25 cellular contexts compared by ENCODE assay signal in the genomic region with DNA sequence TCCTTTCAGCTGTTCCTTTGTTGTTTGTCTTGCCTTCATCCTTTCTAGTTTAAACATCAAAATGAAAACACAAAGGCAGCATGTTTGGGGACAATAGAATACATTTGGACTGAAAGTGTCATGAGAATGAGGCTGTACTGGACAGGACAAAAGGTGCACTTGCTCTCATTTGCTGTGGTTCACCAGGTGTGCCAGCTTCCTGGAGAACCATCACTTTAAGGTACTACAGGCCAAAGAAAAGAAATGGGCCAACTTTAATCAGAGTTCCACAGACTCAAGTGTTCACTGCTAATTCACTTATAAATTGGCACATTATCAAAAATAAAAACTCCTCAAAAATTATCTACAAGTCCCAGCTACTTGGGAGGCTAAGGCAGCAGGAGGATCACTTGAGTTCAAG. TPM values are rescaled to one million over a fixed set of nuclear protein-coding genes. Genes with fewer than 3 reads are reported as not detected.
DNase-seq lines count a peak whose midpoint lies in the region; ATAC-seq and TF ChIP-seq lines count a peak whose summit lies in the region.
"Had no signal": no experiment of that assay in that cellular context is flagged by ENCODE, and none has a peak within 500 bp of the region (broad histone marks: within the 10 kb centered on the region; RNA-seq: fewer than 3 reads in every experiment).

No MANE protein-coding gene starts in this region.

- H4K20me1 ChIP-seq in MM.1S (ENCODE audit: insufficient read depth, low read length), result no peaks in the 10 kb centered on the region

- H3K27me3 ChIP-seq in MM.1S (replicated peaks; ENCODE audit: insufficient read depth, low read length) (no peaks in the 10 kb centered on the region), left lung (no peaks in the 10 kb centered on the region)
- H3K27me3 ChIP-seq: BE2C had no signal

- DNase-seq in NCI-H146 treated with DMSO at 0.1 percent for 48 hours (lab: John Stamatoyannopoulos, UW; ENCODE audit: unreplicated experiment) (peak; percentile 0), NCI-H146 (lab: John Stamatoyannopoulos, UW) (no peak), MM.1S (peak; percentile 48), left lung (peak in 1 of 2 donors; percentile 35), DMS153 treated with DMSO at 0.1 percent for 48 hours (lab: John Stamatoyannopoulos, UW; ENCODE audit: unreplicated experiment) (no peak)
- DNase-seq: BE2C; CD8-positive, alpha-beta memory T cell; H7; Kasumi-1; MV-4-11; NCI-H1105 treated with DMSO at 0.1 percent for 48 hours; NCI-H1694; NCI-H2081; NCI-H2171 treated with DMSO at 0.1 percent for 48 hours; NCI-H345; NCI-H510A treated with DMSO at 0.1 percent for 48 hours; NCI-H82; NK-92 treated with Interleukin-12 subunit alpha and Interleukin-12 subunit beta, amount 100 ng/mL, for 24 hours; PC-3; SK-N-SH had no signal

- no peak overlapping the region for H2AFZ ChIP-seq in MM.1S (ENCODE audit: low read length)

- H3F3A ChIP-seq in MM.1S (ENCODE audit: insufficient read depth, low read length), result peaks cover 10% of the 10 kb centered on the region; the same call in 1 of the 2 replicates

- H3K9ac ChIP-seq in MM.1S (ENCODE audit: low read length), result no peak overlapping the region
- H3K9ac ChIP-seq: SK-N-SH had no signal

- no peak overlapping the region for H3K27ac ChIP-seq in MM.1S (ENCODE audit: low read length)
- no peak overlapping the region for H3K27ac ChIP-seq in left lung
- peak overlapping the region; percentile 17 for H3K27ac ChIP-seq in temporal lobe (ENCODE audit: low read depth, low read length)
- H3K27ac ChIP-seq: 22Rv1 had no signal

- intact Hi-C loops in left lung (cut with DNase I), result loop anchor here in 1 of 2 donors (10.0 kb wide), 1 partner anchor 58 kb away; a partner anchor contains a TSS

- H3K9me2 ChIP-seq in MM.1S (replicated peaks; ENCODE audit: insufficient read depth, low read length), result no peaks in the 10 kb centered on the region
- H3K9me2 ChIP-seq: SK-N-SH had no signal

- no peaks in the 10 kb centered on the region for H3K79me2 ChIP-seq in MM.1S (ENCODE audit: low read length)

- H3K4me2 ChIP-seq in MM.1S (ENCODE audit: low read depth, low read length), result no peak overlapping the region
- H3K4me2 ChIP-seq: SK-N-SH had no signal

- H3K4me1 ChIP-seq in MM.1S (ENCODE audit: low read length) (peaks cover 6% of the 10 kb centered on the region; the same call in 1 of the 2 replicates), left lung (no peaks in the 10 kb centered on the region)
- H3K4me1 ChIP-seq: BE2C had no signal

- TF ChIP-seq CTCF in MM.1S (IDR thresholded peaks at IDR 0.05; ENCODE audit: low read length) (no peak), left lung (IDR thresholded peaks at IDR 0.05) (no peak)

- H3K36me3 ChIP-seq in MM.1S (replicated peaks; ENCODE audit: insufficient read depth, low read length), result no peaks in the 10 kb centered on the region
- no peaks in the 10 kb centered on the region for H3K36me3 ChIP-seq in left lung
- H3K36me3 ChIP-seq: BE2C had no signal

- no peak overlapping the region for H3K4me3 ChIP-seq in MM.1S (ENCODE audit: low read length)
- no peak overlapping the region for H3K4me3 ChIP-seq in left lung
- H3K4me3 ChIP-seq: K562 had no signal

- H3K9me3 ChIP-seq in MM.1S (replicated peaks; ENCODE audit: insufficient read depth, low read length) (no peaks in the 10 kb centered on the region), left lung (peaks cover 0 to 21% of the 10 kb centered on the region in 2 donors)
- H3K9me3 ChIP-seq: BE2C had no signal

- ATAC-seq in left lung, result peak; percentile 80
- no peak for ATAC-seq in HG03457 (IDR thresholded peaks at IDR 0.05; ENCODE audit: unreplicated experiment)
- no peak for ATAC-seq in HG03571 (IDR thresholded peaks at IDR 0.05; ENCODE audit: unreplicated experiment)
- ATAC-seq: K562, PC-3 had no signal

RNA-seq across cellular contexts. Expression of a gene that starts 53.8 kb away (rescaled TPM):
- 10 to 100 TPM; 13.6 to 14.9 TPM for total RNA-seq in left lung
- 57.0 TPM for total RNA-seq in temporal lobe

RNA-seq across cellular contexts. Expression of a gene that starts 54.3 kb away (rescaled TPM):
- total RNA-seq in left lung (1 to 10 TPM; 8.3 to 9.6 TPM), temporal lobe (13.3 TPM)

Comparison
In these comparisons a context has a peak if more than half of its experiments do, and no peak if none do; other contexts are left out.
1. DNase-seq: peak in NCI-H146 treated with DMSO at 0.1 percent for 48 hours (single experiment) and MM.1S (single experiment); none in NCI-H146 (single experiment) and DMS153 treated with DMSO at 0.1 percent for 48 hours (single experiment).